ENCODE assay signal across 15 cellular contexts in genomic region chr22:24144471-24145115, GRCh38. TPM values are rescaled to one million over a fixed set of nuclear protein-coding genes. Genes with fewer than 3 reads are reported as not detected.
DNase-seq lines count a peak whose midpoint lies in the region; ATAC-seq and TF ChIP-seq lines count a peak whose summit lies in the region.
"Had no signal": no experiment of that assay in that cellular context is flagged by ENCODE, and none has a peak within 500 bp of the region (broad histone marks: within the 10 kb centered on the region; RNA-seq: fewer than 3 reads in every experiment).

No MANE protein-coding gene starts in this region.

- peak overlapping the region; percentile 9 for H3K27ac ChIP-seq in suprapubic skin

- no peaks in the 10 kb centered on the region for H3K9me3 Mint-ChIP-seq in T-helper 2 cell treated with Interferon-gamma antibody and Interleukin-4, amounts not matched to agents 5 μg/mL and 100 μg/mL, for 36 hours

- no peak for TF ChIP-seq EP300 in suprapubic skin (IDR thresholded peaks at IDR 0.05)

- peaks cover 49% of the 10 kb centered on the region for H3K4me1 ChIP-seq in suprapubic skin

- peak overlapping the region; percentile 2 for H3K4me3 Mint-ChIP-seq in T-helper 2 cell treated with Interferon-gamma antibody and Interleukin-4, amounts not matched to agents 5 μg/mL and 100 μg/mL, for 36 hours
- H3K4me3 Mint-ChIP-seq in T-helper 17 cell: no peak overlapping the region

- H3K27me3 ChIP-seq in suprapubic skin: no peaks in the 10 kb centered on the region
- H3K27me3 ChIP-seq: testis had no signal

- TF ChIP-seq POLR2A in suprapubic skin (IDR thresholded peaks at IDR 0.05): no peak

- 96% methylated on average over 3 of the region's 3 CpGs for WGBS in suprapubic skin

- no peak for DNase-seq in T-helper 2 cell treated with Interferon-gamma antibody and Interleukin-4, amounts not matched to agents 5 μg/mL and 100 μg/mL, for 36 hours (ENCODE audit: low spot score)
- DNase-seq in T-helper 2 cell (no peak), T-helper 17 cell (no peak), left ventricle myocardium superior (peak; percentile 62), suprapubic skin (ENCODE audit: low spot score in 2 of 2) (no peak), head of caudate nucleus (no peak), NCI-H69 (lab: John Stamatoyannopoulos, UW) (no peak)
- DNase-seq: activated CD4-positive, CD25-positive, alpha-beta regulatory T cell treated with anti-CD3 and anti-CD28 coated beads, Interleukin-2, amount 50 U/mL, for 72 hours; EL; KBM-7; NCI-H2171 treated with DMSO at 0.1 percent for 48 hours; stimulated activated CD4-positive, alpha-beta T cell treated with anti-CD3 and anti-CD28 coated beads, Interleukin-1b, Interleukin-23, amount 100 ng/mL, for 48 hours; testis had no signal

- peaks cover 40% of the 10 kb centered on the region for H3K4me1 Mint-ChIP-seq in T-helper 2 cell treated with Interferon-gamma antibody and Interleukin-4, amounts not matched to agents 5 μg/mL and 100 μg/mL, for 36 hours (ENCODE audit: low read depth)
- peaks cover 45% of the 10 kb centered on the region for H3K4me1 Mint-ChIP-seq in T-helper 17 cell

- ATAC-seq in T-helper 17 cell (no peak), left ventricle myocardium superior (peak; percentile 72), GM21825 (IDR thresholded peaks at IDR 0.05; ENCODE audit: unreplicated experiment) (no peak)
- ATAC-seq: A549 had no signal

- peaks cover 4% of the 10 kb centered on the region for H3K36me3 Mint-ChIP-seq in T-helper 2 cell treated with Interferon-gamma antibody and Interleukin-4, amounts not matched to agents 5 μg/mL and 100 μg/mL, for 36 hours (ENCODE audit: low read depth)
- no peaks in the 10 kb centered on the region for H3K36me3 Mint-ChIP-seq in T-helper 17 cell (ENCODE audit: low read depth)

- peak overlapping the region; percentile 29 for H3K27ac Mint-ChIP-seq in T-helper 2 cell treated with Interferon-gamma antibody and Interleukin-4, amounts not matched to agents 5 μg/mL and 100 μg/mL, for 36 hours
- H3K27ac Mint-ChIP-seq in T-helper 17 cell: peak overlapping the region; percentile 90

- intact Hi-C loops in left ventricle myocardium superior (cut with micrococcal nuclease) (no loop called here), head of caudate nucleus (cut with DNase I) (loop anchor here (10.0 kb wide), 1 partner anchor 60 kb away; no protein-coding TSS in a partner anchor)

- H3K4me3 ChIP-seq in suprapubic skin: no peak overlapping the region
- H3K4me3 ChIP-seq: A549, testis had no signal

- peaks cover 16% of the 10 kb centered on the region for H3K36me3 ChIP-seq in suprapubic skin

- H3K9me3 ChIP-seq in T-helper 17 cell (ENCODE audit: control insufficient read depth, low read length, poor library complexity, severe bottlenecking) (no peaks in the 10 kb centered on the region), suprapubic skin (no peaks in the 10 kb centered on the region)
- H3K9me3 ChIP-seq: A549, testis had no signal

- TF ChIP-seq CTCF in suprapubic skin (IDR thresholded peaks at IDR 0.05): no peak

- H3K27me3 Mint-ChIP-seq in T-helper 2 cell treated with Interferon-gamma antibody and Interleukin-4, amounts not matched to agents 5 μg/mL and 100 μg/mL, for 36 hours (ENCODE audit: low read depth): no peaks in the 10 kb centered on the region
- H3K27me3 Mint-ChIP-seq in T-helper 17 cell: no peaks in the 10 kb centered on the region

RNA-seq across cellular contexts. Expression of gene SUSD2, which starts 36.7 kb away (rescaled TPM):
- 1 to 10 TPM in 1 of 2 donors, under 1 TPM in 1; 0.80 to 1.1 TPM for total RNA-seq in T-helper 17 cell
- total RNA-seq in left ventricle myocardium superior: 3.3 TPM
- total RNA-seq in suprapubic skin: 10 to 100 TPM in 3 of 4 donors, 1 to 10 TPM in 1; 5.1 to 41.4 (median 29.0) TPM
